8 cellular contexts compared by ENCODE assay signal in genomic region chr17:29294580-29294900, GRCh38. TPM values are rescaled to one million over a fixed set of nuclear protein-coding genes. Genes with fewer than 3 reads are reported as not detected.
A peak's percentile ranks its signal among the peaks of the same experiment; 100 is the strongest.
DNase-seq lines count a peak whose midpoint lies in the region; ATAC-seq and TF ChIP-seq lines count a peak whose summit lies in the region.

No MANE protein-coding gene starts in this region.

- no peak for DNase-seq in activated T-cell treated with anti-CD3 and anti-CD28 coated beads, Interleukin-2, amount 50 U/mL, for 24 hours
- no peak for DNase-seq in activated T-cell treated with anti-CD3 and anti-CD28 coated beads, Interleukin-2, amount 50 U/mL, for 1 hour
- DNase-seq in adrenal gland (no peak), tibial nerve (ENCODE audit: low spot score in 2 of 2) (no peak), NK-92 (lab: John Stamatoyannopoulos, UW; ENCODE audit: unreplicated experiment) (no peak)
- DNase-seq in activated CD8-positive, alpha-beta memory T cell treated with anti-CD3 and anti-CD28 coated beads, Interleukin-2, amount 50 U/mL, for 4 hours, result no peak

- 0 to 1% (median 0%) methylated on average over 2 of the region's 2 CpGs for WGBS in adrenal gland, 4 donors
- 0% methylated on average over 2 of the region's 2 CpGs for WGBS in liver
- 0% methylated on average over 2 of the region's 2 CpGs for WGBS in tibial nerve, 2 donors

- H3K27ac Mint-ChIP-seq in activated T-cell treated with anti-CD3 and anti-CD28 coated beads, Interleukin-2, amount 50 U/mL, for 24 hours, result peak overlapping the region; percentile 99

- ATAC-seq in GM18909 (IDR thresholded peaks at IDR 0.05; ENCODE audit: poor library complexity, unreplicated experiment), result no peak

- no peaks in the 10 kb centered on the region for H3K9me3 Mint-ChIP-seq in activated T-cell treated with anti-CD3 and anti-CD28 coated beads, Interleukin-2, amount 50 U/mL, for 24 hours

- no peak for TF ChIP-seq EP300 in tibial nerve (IDR thresholded peaks at IDR 0.05)

- TF ChIP-seq POLR2A in adrenal gland (IDR thresholded peaks at IDR 0.05) (no peak), tibial nerve (IDR thresholded peaks at IDR 0.05) (no peak)

- no peak for TF ChIP-seq RAD21 in liver (IDR thresholded peaks at IDR 0.05)

- H3K9me3 ChIP-seq in adrenal gland (replicated peaks in 1 of 3) (no peaks in the 10 kb centered on the region), liver (ENCODE audit: control insufficient read depth in 4 of 4, low read length in 3 of 4) (no peaks in the 10 kb centered on the region), tibial nerve (no peaks in the 10 kb centered on the region)

- H3K9ac ChIP-seq in liver (ENCODE audit: low read depth in 1 of 2, low read length in 2 of 2), result peak overlapping the region; percentile 86 to 98

- H3K4me3 Mint-ChIP-seq in activated T-cell treated with anti-CD3 and anti-CD28 coated beads, Interleukin-2, amount 50 U/mL, for 24 hours, result peak overlapping the region; percentile 98

- H3K27ac ChIP-seq in adrenal gland, result peak overlapping the region; percentile 75 to 99 (median 97)
- peak overlapping the region; percentile 98 to 99 for H3K27ac ChIP-seq in liver (ENCODE audit: low read depth in 1 of 2, low read length in 2 of 2)
- H3K27ac ChIP-seq in tibial nerve, result peak overlapping the region; percentile 86 to 100 (median 97)

- TF ChIP-seq CTCF in adrenal gland (IDR thresholded peaks at IDR 0.05), result no peak
- TF ChIP-seq CTCF in liver (IDR thresholded peaks at IDR 0.05; ENCODE audit: low read depth, low read length, missing input control), result no peak
- TF ChIP-seq CTCF in tibial nerve (IDR thresholded peaks at IDR 0.05), result no peak

- peak overlapping the region in 3 of 4 donors; percentile 30 to 70 (median 65) for H3K4me3 ChIP-seq in adrenal gland
- H3K4me3 ChIP-seq in liver (ENCODE audit: low read depth in 1 of 3, low read length in 3 of 3), result peak overlapping the region; percentile 64 to 77 (median 69)
- peak overlapping the region; percentile 43 to 99 (median 97) for H3K4me3 ChIP-seq in tibial nerve

- H3K4me1 Mint-ChIP-seq in activated T-cell treated with anti-CD3 and anti-CD28 coated beads, Interleukin-2, amount 50 U/mL, for 24 hours (ENCODE audit: low read depth), result peaks cover 31% of the 10 kb centered on the region

- H3K36me3 Mint-ChIP-seq in activated T-cell treated with anti-CD3 and anti-CD28 coated beads, Interleukin-2, amount 50 U/mL, for 24 hours (ENCODE audit: low read depth), result peaks cover 38% of the 10 kb centered on the region

- intact Hi-C loops in adrenal gland (cut with DNase I), result loop anchor here in 1 of 2 donors (5.0 to 10.0 kb wide), 2 partner anchors 50 to 142 kb away; partner anchors contain the start of gene CRYBA1

- no peaks in the 10 kb centered on the region for H3K27me3 ChIP-seq in adrenal gland
- H3K27me3 ChIP-seq in liver (ENCODE audit: control insufficient read depth in 4 of 4, insufficient read depth in 4 of 4, low read length in 3 of 4), result no peaks in the 10 kb centered on the region
- no peaks in the 10 kb centered on the region for H3K27me3 ChIP-seq in tibial nerve

- H3K4me1 ChIP-seq in adrenal gland (replicated peaks in 1 of 2) (peaks cover 18 to 30% of the 10 kb centered on the region in 2 donors), liver (ENCODE audit: control insufficient read depth in 4 of 4, insufficient read depth in 4 of 4, low read length in 3 of 4) (peaks cover 2 to 29% (median 25%) of the 10 kb centered on the region in 4 donors), tibial nerve (peaks cover 3 to 32% (median 26%) of the 10 kb centered on the region in 4 donors)

- H3K36me3 ChIP-seq in adrenal gland (replicated peaks in 1 of 2) (peaks cover 0 to 7% of the 10 kb centered on the region in 2 donors), liver (ENCODE audit: control insufficient read depth in 4 of 4, insufficient read depth in 3 of 4, low read depth in 1 of 4, low read length in 3 of 4) (peaks cover 0 to 4% (median 3%) of the 10 kb centered on the region in 4 donors), tibial nerve (no peaks in the 10 kb centered on the region)

- H3K27me3 Mint-ChIP-seq in activated T-cell treated with anti-CD3 and anti-CD28 coated beads, Interleukin-2, amount 50 U/mL, for 24 hours, result no peaks in the 10 kb centered on the region

TF ChIP-seq in liver, 16 proteins besides CTCF, POLR2A, EP300 and RAD21:
- TF ChIP-seq NR2F2 (IDR thresholded peaks at IDR 0.05) (no peak), REST (IDR thresholded peaks at IDR 0.05) (no peak), GABPA (IDR thresholded peaks at IDR 0.05 in 1 of 2, conservative IDR thresholded peaks at IDR 0.05 in 1 of 2) (no peak), MAX (IDR thresholded peaks at IDR 0.05) (no peak), SP1 (IDR thresholded peaks at IDR 0.05) (no peak), TAF1 (conservative IDR thresholded peaks at IDR 0.05) (no peak), FOXA2 (IDR thresholded peaks at IDR 0.05) (no peak), YY1 (IDR thresholded peaks at IDR 0.05) (no peak), HNF4G (IDR thresholded peaks at IDR 0.05) (no peak), EGR1 (IDR thresholded peaks at IDR 0.05; ENCODE audit: low read depth in 2 of 2) (no peak), FOXA1 (IDR thresholded peaks at IDR 0.05) (no peak), ATF3 (IDR thresholded peaks at IDR 0.05) (no peak), HNF4A (conservative IDR thresholded peaks at IDR 0.05) (no peak), RXRA (IDR thresholded peaks at IDR 0.05) (no peak)

RNA-seq across cellular contexts. Expression of gene NUFIP2, which starts 0.6 kb away (rescaled TPM):
- total RNA-seq in adrenal gland (10 to 100 TPM; 22.2 to 84.5 (median 44.6) TPM), liver (10 to 100 TPM; 21.9 to 30.2 TPM), tibial nerve (10 to 100 TPM; 29.4 to 35.4 (median 32.4) TPM)
- polyA plus RNA-seq in adrenal gland (10 to 100 TPM in 2 of 3 donors, 1 to 10 TPM in 1; 5.8 to 54.1 (median 12.5) TPM), liver (1 to 10 TPM; 2.7 to 7.0 TPM)

RNA-seq across cellular contexts. Expression of gene CRYBA1, which starts 47.9 kb away (rescaled TPM):
- total RNA-seq in adrenal gland, result not detected
- not detected for polyA plus RNA-seq in adrenal gland
- total RNA-seq in liver, result not detected
- not detected for polyA plus RNA-seq in liver
- not detected for total RNA-seq in tibial nerve
